24 cellular contexts compared by ENCODE assay signal in genomic region chr6:159312204-159312603, GRCh38.
"Had no signal": no experiment of that assay in that cellular context is flagged by ENCODE, and none has a peak within 500 bp of the region (broad histone marks: within the 10 kb centered on the region; RNA-seq: fewer than 3 reads in every experiment).

No MANE protein-coding gene starts in this region.

- H3K27me3 Mint-ChIP-seq: type B pancreatic cell had no signal

- H3K4me1 ChIP-seq: adrenal gland, foreskin keratinocyte, left ventricle myocardium inferior, pancreas, psoas muscle had no signal

- H3K36me3 Mint-ChIP-seq: activated naive CD4-positive, alpha-beta T cell treated with anti-CD3 and anti-CD28 coated beads, Interleukin-2, amount 50 U/mL, for 72 hours; natural killer cell treated with Interleukin-12 subunit alpha and Interleukin-12 subunit beta and Interleukin-15 and Interleukin-18, amount 100 ng/mL, for 72 hours; type B pancreatic cell; WTC11 had no signal

- H3K27ac Mint-ChIP-seq: activated naive CD4-positive, alpha-beta T cell treated with anti-CD3 and anti-CD28 coated beads, Interleukin-2, amount 50 U/mL, for 72 hours; activated T-cell treated with anti-CD3 and anti-CD28 coated beads, Interleukin-2, amount 50 U/mL, for 24 hours; activated T-helper 17 cell treated with anti-CD3 and anti-CD28 coated beads, Interleukin-2, amount 50 U/mL, for 72 hours; endodermal cell; natural killer cell treated with Interleukin-12 subunit alpha and Interleukin-12 subunit beta and Interleukin-15 and Interleukin-18, amount 100 ng/mL, for 72 hours; stimulated activated naive CD8-positive, alpha-beta T cell treated with anti-CD3 and anti-CD28 coated beads, Interleukin-15, amount 100 ng/mL, for 72 hours; type B pancreatic cell; WTC11 had no signal

- H3K9me3 Mint-ChIP-seq: activated naive CD4-positive, alpha-beta T cell treated with anti-CD3 and anti-CD28 coated beads, Interleukin-2, amount 50 U/mL, for 72 hours; activated T-cell treated with anti-CD3 and anti-CD28 coated beads, Interleukin-2, amount 50 U/mL, for 24 hours; activated T-helper 17 cell treated with anti-CD3 and anti-CD28 coated beads, Interleukin-2, amount 50 U/mL, for 72 hours; endodermal cell; natural killer cell treated with Interleukin-12 subunit alpha and Interleukin-12 subunit beta and Interleukin-15 and Interleukin-18, amount 100 ng/mL, for 72 hours; stimulated activated naive CD8-positive, alpha-beta T cell treated with anti-CD3 and anti-CD28 coated beads, Interleukin-15, amount 100 ng/mL, for 72 hours; type B pancreatic cell had no signal

- H3K4me1 Mint-ChIP-seq: activated T-helper 17 cell treated with anti-CD3 and anti-CD28 coated beads, Interleukin-2, amount 50 U/mL, for 72 hours; endodermal cell; stimulated activated naive CD8-positive, alpha-beta T cell treated with anti-CD3 and anti-CD28 coated beads, Interleukin-15, amount 100 ng/mL, for 72 hours; WTC11 had no signal

- DNase-seq: activated CD8-positive, alpha-beta memory T cell treated with anti-CD3 and anti-CD28 coated beads for 24 hours; activated CD8-positive, alpha-beta memory T cell treated with anti-CD3 and anti-CD28 coated beads, Interleukin-2, amount 50 U/mL, for 4 hours; activated T-cell treated with anti-CD3 and anti-CD28 coated beads, Interleukin-2, amount 50 U/mL, for 24 hours; adrenal gland; endodermal cell; hippocampal formation; kidney glomerular epithelial cell; left ventricle myocardium inferior; midbrain; pancreas; psoas muscle; right cardiac atrium; stimulated activated CD4-positive, alpha-beta T cell treated with anti-CD3 and anti-CD28 coated beads, Interleukin-1b, Interleukin-23, amount 100 ng/mL, for 48 hours; stimulated activated naive CD8-positive, alpha-beta T cell treated with anti-CD3 and anti-CD28 coated beads, Interleukin-15, amount 100 ng/mL, for 72 hours; T1000 had no signal

- ATAC-seq: activated naive CD4-positive, alpha-beta T cell treated with anti-CD3 and anti-CD28 coated beads, Interleukin-2, amount 50 U/mL, for 72 hours; activated T-helper 17 cell treated with anti-CD3 and anti-CD28 coated beads, Interleukin-2, amount 50 U/mL, for 72 hours; natural killer cell treated with Interleukin-12 subunit alpha and Interleukin-12 subunit beta and Interleukin-15 and Interleukin-18, amount 100 ng/mL, for 72 hours; pancreas; psoas muscle; right cardiac atrium had no signal

- H3K9me3 ChIP-seq: adrenal gland, ascending aorta, neutrophil, pancreas, psoas muscle had no signal

- H3K4me3 ChIP-seq: adrenal gland, ascending aorta, coronary artery, left ventricle myocardium inferior, pancreas, psoas muscle had no signal

- H3K27me3 ChIP-seq: adrenal gland, ascending aorta, foreskin keratinocyte, neutrophil, pancreas had no signal

- H3K4me3 Mint-ChIP-seq: activated T-cell treated with anti-CD3 and anti-CD28 coated beads, Interleukin-2, amount 50 U/mL, for 24 hours; activated T-helper 17 cell treated with anti-CD3 and anti-CD28 coated beads, Interleukin-2, amount 50 U/mL, for 72 hours; endodermal cell; natural killer cell treated with Interleukin-12 subunit alpha and Interleukin-12 subunit beta and Interleukin-15 and Interleukin-18, amount 100 ng/mL, for 72 hours; stimulated activated naive CD8-positive, alpha-beta T cell treated with anti-CD3 and anti-CD28 coated beads, Interleukin-15, amount 100 ng/mL, for 72 hours; type B pancreatic cell; WTC11 had no signal

- H3K36me3 ChIP-seq: adrenal gland, ascending aorta, left ventricle myocardium inferior, neutrophil, pancreas had no signal

- H3K27ac ChIP-seq: foreskin keratinocyte, left ventricle myocardium inferior, neutrophil, pancreas, psoas muscle had no signal
